In the genomic region with DNA sequence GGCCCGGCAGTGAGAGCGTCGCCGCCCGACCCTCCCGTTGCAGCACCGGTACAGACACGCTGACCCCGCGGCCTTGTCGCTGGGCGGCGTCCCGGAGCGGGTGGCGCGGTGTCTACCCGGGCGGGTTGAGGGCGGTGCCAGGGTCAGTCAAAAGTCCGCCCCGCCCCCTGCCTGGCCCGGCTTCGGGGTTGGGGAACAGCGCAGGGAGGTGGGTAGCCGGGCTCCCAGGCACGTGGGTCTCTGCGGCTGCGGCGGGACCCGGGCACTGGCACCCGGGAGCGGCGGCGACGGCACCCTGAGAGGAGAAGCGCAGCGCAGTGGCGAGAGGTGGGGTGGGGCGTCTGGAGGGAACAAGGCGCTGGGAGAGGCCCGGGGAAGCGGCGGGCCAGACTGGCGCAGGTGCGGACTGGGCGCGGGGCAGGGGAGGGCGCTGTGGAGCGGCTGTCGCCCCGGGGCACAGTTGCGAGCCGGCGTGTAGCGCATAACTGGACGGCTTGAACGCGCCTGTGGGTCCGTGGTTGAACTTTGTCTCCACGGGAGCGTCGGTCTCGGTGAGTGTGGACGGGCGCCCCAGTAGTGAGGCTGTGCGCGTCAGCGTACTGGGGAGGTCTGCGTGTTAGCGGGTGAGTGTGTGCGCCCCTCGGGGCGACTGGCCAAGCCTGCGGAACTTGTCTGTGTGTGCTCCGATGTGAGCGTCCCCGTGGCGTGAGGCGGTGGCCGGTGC, we compare ENCODE assay signal across 8 cellular contexts. TPM values are rescaled to one million over a fixed set of nuclear protein-coding genes. Genes with fewer than 3 reads are reported as not detected.
DNase-seq lines count a peak whose midpoint lies in the region; ATAC-seq and TF ChIP-seq lines count a peak whose summit lies in the region.

A gene (plus strand): TSS at position 176 of the 724 bp plus-strand sequence. CDS start 15,879 bp downstream, outside the sequence.

- CTCF ChIA-PET in HEK293T (lab: Yijun Ruan, JAX) = interaction anchor here (0.6 to 1.2 kb wide), 2 partner anchors 18 to 19 kb away, joined by 3 to 5 read pairs; no protein-coding TSS in a partner anchor

- TF ChIP-seq CTCF in CD14-positive monocyte (IDR thresholded peaks at IDR 0.05) = peak; percentile 79
- TF ChIP-seq CTCF in chondrocyte (IDR thresholded peaks at IDR 0.05) = peak; percentile 78
- TF ChIP-seq CTCF in liver (IDR thresholded peaks at IDR 0.05; ENCODE audit: low read depth, low read length, missing input control) = peak; percentile 29

- H3K27ac ChIP-seq in liver (ENCODE audit: low read depth in 1 of 2, low read length in 2 of 2) = peak within 1 kb of the TSS; percentile 75 to 80

- intact Hi-C loops in CD14-positive monocyte (cut with micrococcal nuclease) = loop anchor here in 1 of 2 donors (1.0 to 5.0 kb wide), 2 partner anchors 33 to 69 kb away; no protein-coding TSS in a partner anchor

- H3K9me3 ChIP-seq in liver (ENCODE audit: control insufficient read depth in 4 of 4, low read length in 3 of 4) = no peaks in the 10 kb centered on the region

- no peaks in the 10 kb centered on the region for H3K27me3 ChIP-seq in liver (ENCODE audit: control insufficient read depth in 4 of 4, insufficient read depth in 4 of 4, low read length in 3 of 4)

- TF ChIP-seq RAD21 in liver (IDR thresholded peaks at IDR 0.05) = peak in 1 of 2 donors; percentile 36

- no peaks in the 10 kb centered on the region for H3K9me3 Mint-ChIP-seq in CD14-positive monocyte
- H3K9me3 Mint-ChIP-seq in chondrocyte (ENCODE audit: low read depth) = no peaks in the 10 kb centered on the region

- H3K27me3 Mint-ChIP-seq in CD14-positive monocyte (ENCODE audit: low read depth in 3 of 3) (peaks cover 0 to 2% (median 0%) of the 10 kb centered on the region in 3 donors), chondrocyte (ENCODE audit: low read depth) (peaks cover 21% of the 10 kb centered on the region)

- peak within 1 kb of the TSS; percentile 38 to 64 (median 61) for H3K4me3 ChIP-seq in liver (ENCODE audit: low read depth in 1 of 3, low read length in 3 of 3)

- H3K36me3 Mint-ChIP-seq in CD14-positive monocyte (peaks cover 16 to 35% of the 10 kb centered on the region in 2 donors), chondrocyte (ENCODE audit: low read depth) (no peaks in the 10 kb centered on the region)

- H3K36me3 ChIP-seq in liver (ENCODE audit: control insufficient read depth in 4 of 4, insufficient read depth in 3 of 4, low read depth in 1 of 4, low read length in 3 of 4) = no peaks in the 10 kb centered on the region

- DNase-seq in CD14-positive monocyte (ENCODE audit: low spot score) (peak; percentile 87), HEK293T (ENCODE audit: extremely low spot score) (peak; percentile 79), SKM-1 (lab: John Stamatoyannopoulos, UW; ENCODE audit: unreplicated experiment) (peak; percentile 87), chondrocyte (ENCODE audit: low spot score) (peak; percentile 85)
- DNase-seq in stimulated activated CD4-positive, alpha-beta T cell treated with anti-CD3 and anti-CD28 coated beads, TNF-alpha, amount 100 ng/mL, for 48 hours (ENCODE audit: low read depth in 3 of 3) = peak; percentile 9 to 41 (median 14)

- H3K9ac ChIP-seq in liver (ENCODE audit: low read depth in 1 of 2, low read length in 2 of 2) = no peak within 1 kb of the TSS

- peaks cover 3 to 28% (median 20%) of the 10 kb centered on the region in 4 donors for H3K4me1 ChIP-seq in liver (ENCODE audit: control insufficient read depth in 4 of 4, insufficient read depth in 4 of 4, low read length in 3 of 4)

- H3K27ac Mint-ChIP-seq in CD14-positive monocyte = peak within 1 kb of the TSS; percentile 93 to 97 (median 96)
- H3K27ac Mint-ChIP-seq in chondrocyte (ENCODE audit: unreplicated experiment) = no peak within 1 kb of the TSS

- H3K4me1 Mint-ChIP-seq in CD14-positive monocyte (peaks cover 90% of the 10 kb centered on the region), chondrocyte (ENCODE audit: low read depth) (peaks cover 11% of the 10 kb centered on the region)

- POLR2A ChIA-PET in HEK293T (lab: Yijun Ruan, JAX) = no interaction called here

- ATAC-seq in HG02870 (IDR thresholded peaks at IDR 0.05; ENCODE audit: unreplicated experiment) (no peak), HG02885 (IDR thresholded peaks at IDR 0.05; ENCODE audit: poor library complexity, unreplicated experiment) (no peak)

- 3% methylated on average over 81 of the region's 81 CpGs for WGBS in liver

- peak within 1 kb of the TSS; percentile 94 to 98 for H3K4me3 Mint-ChIP-seq in CD14-positive monocyte
- H3K4me3 Mint-ChIP-seq in chondrocyte (ENCODE audit: unreplicated experiment) = peak within 1 kb of the TSS; percentile 71

TF ChIP-seq in HEK293T, 16 proteins besides CTCF, POLR2A, EP300 and RAD21:
- no peak for TF ChIP-seq FOXK2 (IDR thresholded peaks at IDR 0.05)
- no peak for TF ChIP-seq BHLHE40 (IDR thresholded peaks at IDR 0.05; ENCODE audit: borderline replicate concordance)
- TF ChIP-seq L3MBTL2 (conservative IDR thresholded peaks at IDR 0.05) = peak; percentile 85

TF ChIP-seq in liver, 16 proteins besides CTCF, POLR2A, EP300 and RAD21:
- peak in 1 of 2 donors; percentile 41 for TF ChIP-seq RXRA (IDR thresholded peaks at IDR 0.05)
- peak; percentile 49 for TF ChIP-seq SP1 (IDR thresholded peaks at IDR 0.05)
- TF ChIP-seq, protein P1, sequence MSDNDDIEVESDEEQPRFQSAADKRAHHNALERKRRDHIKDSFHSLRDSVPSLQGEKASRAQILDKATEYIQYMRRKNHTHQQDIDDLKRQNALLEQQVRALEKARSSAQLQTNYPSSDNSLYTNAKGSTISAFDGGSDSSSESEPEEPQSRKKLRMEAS (IDR thresholded peaks at IDR 0.05) = no peak
- TF ChIP-seq HNF4G (IDR thresholded peaks at IDR 0.05) = no peak
- TF ChIP-seq HNF4A (conservative IDR thresholded peaks at IDR 0.05) = peak; percentile 68 to 73
TF ChIP-seq in liver: peak in this region for 3.

RNA-seq across cellular contexts. Expression of the gene that starts here (rescaled TPM):
- polyA plus RNA-seq in CD14-positive monocyte (10 to 100 TPM in 1 of 2 donors, 1 to 10 TPM in 1; 2.8 to 12.7 TPM), liver (1 to 10 TPM; 1.8 to 2.0 TPM)
- total RNA-seq in chondrocyte (0.32 TPM in 1 of 3 replicates, not detected in the others), liver (1 to 10 TPM; 2.4 to 3.7 TPM)

Comparison
In these comparisons a context has a peak if more than half of its experiments do, and no peak if none do; other contexts are left out.
1. Peak in DNase-seq in chondrocyte; RNA of the gene not detected or under 1 TPM.
2. DNase-seq: peak in every context shown above with its lines; median percentile 87 in CD14-positive monocyte; 87 in SKM-1; 85 in chondrocyte; 79 in HEK293T; 14 in stimulated activated CD4-positive, alpha-beta T cell treated with anti-CD3 and anti-CD28 coated beads, TNF-alpha, amount 100 ng/mL, for 48 hours.
3. CTCF ChIP-seq: peak in every context shown above with its lines; median percentile 79 in CD14-positive monocyte; 78 in chondrocyte; 29 in liver.